ENCODE assay signal across 15 cellular contexts in genomic region chrX:11579856-11580595, GRCh38.
DNase-seq lines count a peak whose midpoint lies in the region; ATAC-seq, FAIRE-seq and TF ChIP-seq lines count a peak whose summit lies in the region.
"Had no signal": no experiment of that assay in that cellular context is flagged by ENCODE, and none has a peak within 500 bp of the region (broad histone marks: within the 10 kb centered on the region; RNA-seq: fewer than 3 reads in every experiment).

No MANE protein-coding gene starts in this region.

- no peak overlapping the region for H3K4me2 ChIP-seq in GM12878 (ENCODE audit: control insufficient read depth, insufficient read depth)
- H3K4me2 ChIP-seq: smooth muscle cell had no signal

- H3K27me3 ChIP-seq in GM12878 (replicated peaks in 1 of 2; ENCODE audit: control insufficient read depth in 2 of 2, insufficient read depth in 2 of 2, low read length in 1 of 2) = no peaks in the 10 kb centered on the region
- H3K27me3 ChIP-seq in BE2C = no peaks in the 10 kb centered on the region
- H3K27me3 ChIP-seq: Peyer's patch had no signal

- WGBS in GM12878 (ENCODE audit: insufficient coverage, insufficient replicate concordance, low lambda C conversion rate, missing lambda C conversion rate) = 20% methylated on average over 5 of the region's 5 CpGs

- FAIRE-seq in GM12878 (lab: Jason Lieb, UNC) = no peak
- FAIRE-seq: urothelium cell line had no signal

- DNase-seq in A172 (ENCODE audit: low spot score) (peak; percentile 55), GM12865 (ENCODE audit: low read depth) (peak; percentile 70), NAMALWA (ENCODE audit: low spot score) (peak; percentile 2), GM12878 (ENCODE audit: low read depth, low spot score) (no peak), KBM-7 (no peak), 8988T (no peak), NCI-H1694 treated with DMSO at 0.1 percent for 48 hours (lab: John Stamatoyannopoulos, UW) (no peak), BE2C (no peak)
- DNase-seq: activated T-cell treated with anti-CD3 and anti-CD28 coated beads, Interleukin-2, amount 50 U/mL, for 4 hours; effector memory CD4-positive, alpha-beta T cell; left ventricle myocardium inferior; Peyer's patch had no signal

- no peaks in the 10 kb centered on the region for H3K79me2 ChIP-seq in GM12878 (ENCODE audit: control insufficient read depth, insufficient read depth, low read length)

- TF ChIP-seq CTCF in GM12865 (IDR thresholded peaks at IDR 0.05; ENCODE audit: insufficient read depth, low read depth, low read length, missing control alignments) (no peak), GM12878 (IDR thresholded peaks at IDR 0.05 in 2 of 3, conservative IDR thresholded peaks at IDR 0.05 in 1 of 3; ENCODE audit: control insufficient read depth in 2 of 3, extremely low read depth in 1 of 3, insufficient read depth in 1 of 3, low read depth in 3 of 3, low read length in 3 of 3) (no peak), BE2C (IDR thresholded peaks at IDR 0.05; ENCODE audit: low read depth, low read length) (no peak)

- ATAC-seq in GM12878 = peak; percentile 81
- ATAC-seq: activated T-cell treated with anti-CD3 and anti-CD28 coated beads, Interleukin-2, amount 50 U/mL, for 4 hours; stimulated activated memory B cell treated with anti-CD40 and anti-IgM and Interleukin-4, amounts not matched to agents 10 μg/mL and 1 μg/mL and 100 μg/mL, for 72 hours had no signal

- TF ChIP-seq POLR2A in GM12878 (IDR thresholded peaks at IDR 0.05; ENCODE audit: low read depth, low read length) = no peak

- BruUV-seq in GM12878 (replicated peaks; lab: Mats Ljungman, UMichigan) = no TSS peak

- H3K9ac ChIP-seq in GM12878 (ENCODE audit: control insufficient read depth, insufficient read depth, low read length) = no peak overlapping the region

- RAD21 ChIA-PET in GM12878 (lab: Charles Lee; ENCODE audit: unreplicated experiment) = interaction anchor here (0.8 to 4.2 kb wide), 16 partner anchors 35 to 1287 kb away, joined by 3 to 23 read pairs (median 4); partner anchors contain the start of gene TLR7

- no peak for TF ChIP-seq RAD21 in GM12878 (IDR thresholded peaks at IDR 0.05; ENCODE audit: insufficient read depth, low read depth, low read length)

- SMC1A ChIA-PET in GM12878 (lab: Charles Lee; ENCODE audit: uncharacterized antibody, unreplicated experiment) = interaction anchor here (0.9 to 5.4 kb wide), 16 partner anchors 10 to 245 kb away, joined by 3 to 17 read pairs (median 4); no protein-coding TSS in a partner anchor

- H3K4me1 ChIP-seq in GM12878 (ENCODE audit: control insufficient read depth, insufficient read depth, low read length) (no peaks in the 10 kb centered on the region), BE2C (no peaks in the 10 kb centered on the region)
- H3K4me1 ChIP-seq: left ventricle myocardium inferior, Peyer's patch had no signal

- H3K4me3 ChIP-seq in GM12865 (ENCODE audit: low read depth, low read length) = peak overlapping the region; percentile 40
- no peak overlapping the region for H3K4me3 ChIP-seq in GM12878
- H3K4me3 ChIP-seq in BE2C (ENCODE audit: low read depth, low read length) = no peak overlapping the region
- H3K4me3 ChIP-seq: left ventricle myocardium inferior, Peyer's patch, smooth muscle cell had no signal

- in situ Hi-C loops in GM12878 (cut with MboI) (no loop called here), KBM-7 (cut with MboI; ENCODE audit: low pct_unique_long_range_greater_than_20kb, low sequenced_read_pairs) (no loop called here)

- H2AFZ ChIP-seq in GM12878 (ENCODE audit: control insufficient read depth, low read depth, low read length) = no peak overlapping the region; the same call in 1 of the 2 replicates

- H3K36me3 ChIP-seq in GM12878 (ENCODE audit: control insufficient read depth in 2 of 2, insufficient read depth in 2 of 2, low read length in 1 of 2) = no peaks in the 10 kb centered on the region
- no peaks in the 10 kb centered on the region for H3K36me3 ChIP-seq in BE2C
- H3K36me3 ChIP-seq: left ventricle myocardium inferior, Peyer's patch had no signal

- intact Hi-C loops in GM12878 (cut with micrococcal nuclease; ENCODE audit: unreplicated experiment) = no loop called here

- H3K27ac ChIP-seq in GM12878 (ENCODE audit: control insufficient read depth, insufficient read depth) = no peak overlapping the region
- H3K27ac ChIP-seq: left ventricle myocardium inferior, Peyer's patch had no signal

- H3K9me3 ChIP-seq in GM12878 (replicated peaks; ENCODE audit: control insufficient read depth, insufficient read depth, low read length) = no peaks in the 10 kb centered on the region; the same call in 2 of the 3 replicates
- H3K9me3 ChIP-seq in BE2C = no peaks in the 10 kb centered on the region
- H3K9me3 ChIP-seq: left ventricle myocardium inferior, Peyer's patch had no signal

- CTCF ChIA-PET in GM12878 (lab: Yijun Ruan, JAX) = interaction anchor here (0.9 to 2.5 kb wide), 3 partner anchors 144 to 191 kb away, joined by 3 to 7 read pairs (median 3); no protein-coding TSS in a partner anchor

- H4K20me1 ChIP-seq in GM12878 (ENCODE audit: control insufficient read depth, insufficient read depth) = no peaks in the 10 kb centered on the region

- no peak for TF ChIP-seq EP300 in GM12878 (IDR thresholded peaks at IDR 0.05; ENCODE audit: borderline replicate concordance in 1 of 2, control insufficient read depth in 1 of 2, low read depth in 2 of 2, low read length in 2 of 2)

- POLR2A ChIA-PET in GM12878 (lab: Charles Lee) = interaction anchor here (0.6 kb wide), 2 partner anchors 19 to 1776 kb away, joined by 3 read pairs; no protein-coding TSS in a partner anchor

TF ChIP-seq in GM12878, 131 proteins besides CTCF, POLR2A, EP300 and RAD21:
- TF ChIP-seq RUNX3 (IDR thresholded peaks at IDR 0.05; ENCODE audit: low read length) (no peak), IRF5 (IDR thresholded peaks at IDR 0.05; ENCODE audit: borderline replicate concordance) (no peak), ZZZ3 (IDR thresholded peaks at IDR 0.05; ENCODE audit: control insufficient read depth, insufficient read length, low read depth) (no peak), RAD51 (IDR thresholded peaks at IDR 0.05) (0 out of 2 replicates have a peak, but pooled peaks have one; percentile 31), STAT3 (IDR thresholded peaks at IDR 0.05; ENCODE audit: low read depth, low read length) (no peak), MTA2 (IDR thresholded peaks at IDR 0.05; ENCODE audit: low read depth) (peak; percentile 41; the same call in 1 of the 2 replicates), JUNB (IDR thresholded peaks at IDR 0.05) (no peak), BHLHE40 (IDR thresholded peaks at IDR 0.05; ENCODE audit: borderline replicate concordance in 1 of 2, low read depth in 2 of 2, low read length in 1 of 2) (peak in 1 of 2 experiments; percentile 17; a peak in 1 of 4 replicates), IRF3 (IDR thresholded peaks at IDR 0.05) (no peak)

Comparison
In these comparisons a context has a peak if more than half of its experiments do, and no peak if none do; other contexts are left out.
1. DNase-seq: peak in A172 (single experiment), GM12865 (single experiment) and NAMALWA (single experiment); none in GM12878 (single experiment), KBM-7 (single experiment), 8988T (single experiment), NCI-H1694 treated with DMSO at 0.1 percent for 48 hours (single experiment) and BE2C (single experiment).